1 cellular context compared by ENCODE assay signal in genomic region chr20:53296451-53297153, GRCh38.
TF ChIP-seq lines count a peak whose summit lies in the region.

No MANE protein-coding gene starts in this region.

TF ChIP-seq in HepG2, 621 proteins besides CTCF, POLR2A, EP300 and RAD21 (continued from another document):
- TF ChIP-seq, protein P1, sequence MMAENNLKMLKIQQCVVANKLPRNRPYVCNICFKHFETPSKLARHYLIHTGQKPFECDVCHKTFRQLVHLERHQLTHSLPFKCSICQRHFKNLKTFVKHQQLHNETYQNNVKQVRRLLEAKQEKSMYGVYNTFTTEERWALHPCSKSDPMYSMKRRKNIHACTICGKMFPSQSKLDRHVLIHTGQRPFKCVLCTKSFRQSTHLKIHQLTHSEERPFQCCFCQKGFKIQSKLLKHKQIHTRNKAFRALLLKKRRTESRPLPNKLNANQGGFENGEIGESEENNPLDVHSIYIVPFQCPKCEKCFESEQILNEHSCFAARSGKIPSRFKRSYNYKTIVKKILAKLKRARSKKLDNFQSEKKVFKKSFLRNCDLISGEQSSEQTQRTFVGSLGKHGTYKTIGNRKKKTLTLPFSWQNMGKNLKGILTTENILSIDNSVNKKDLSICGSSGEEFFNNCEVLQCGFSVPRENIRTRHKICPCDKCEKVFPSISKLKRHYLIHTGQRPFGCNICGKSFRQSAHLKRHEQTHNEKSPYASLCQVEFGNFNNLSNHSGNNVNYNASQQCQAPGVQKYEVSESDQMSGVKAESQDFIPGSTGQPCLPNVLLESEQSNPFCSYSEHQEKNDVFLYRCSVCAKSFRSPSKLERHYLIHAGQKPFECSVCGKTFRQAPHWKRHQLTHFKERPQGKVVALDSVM (CRISPR knock-in tag; IDR thresholded peaks at IDR 0.05) = no peak
- TF ChIP-seq, protein P2, sequence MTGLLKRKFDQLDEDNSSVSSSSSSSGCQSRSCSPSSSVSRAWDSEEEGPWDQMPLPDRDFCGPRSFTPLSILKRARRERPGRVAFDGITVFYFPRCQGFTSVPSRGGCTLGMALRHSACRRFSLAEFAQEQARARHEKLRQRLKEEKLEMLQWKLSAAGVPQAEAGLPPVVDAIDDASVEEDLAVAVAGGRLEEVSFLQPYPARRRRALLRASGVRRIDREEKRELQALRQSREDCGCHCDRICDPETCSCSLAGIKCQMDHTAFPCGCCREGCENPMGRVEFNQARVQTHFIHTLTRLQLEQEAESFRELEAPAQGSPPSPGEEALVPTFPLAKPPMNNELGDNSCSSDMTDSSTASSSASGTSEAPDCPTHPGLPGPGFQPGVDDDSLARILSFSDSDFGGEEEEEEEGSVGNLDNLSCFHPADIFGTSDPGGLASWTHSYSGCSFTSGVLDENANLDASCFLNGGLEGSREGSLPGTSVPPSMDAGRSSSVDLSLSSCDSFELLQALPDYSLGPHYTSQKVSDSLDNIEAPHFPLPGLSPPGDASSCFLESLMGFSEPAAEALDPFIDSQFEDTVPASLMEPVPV (CRISPR knock-in tag; IDR thresholded peaks at IDR 0.05) = no peak
- TF ChIP-seq ZBTB7A (CRISPR knock-in tag; IDR thresholded peaks at IDR 0.05) (no peak), MXI1 (IDR thresholded peaks at IDR 0.05; ENCODE audit: borderline replicate concordance, low read depth, low read length) (no peak), ZBTB38 (CRISPR knock-in tag; IDR thresholded peaks at IDR 0.05) (no peak), TBX2 (CRISPR knock-in tag; IDR thresholded peaks at IDR 0.05; ENCODE audit: borderline replicate concordance) (no peak), ZBTB21 (CRISPR knock-in tag; IDR thresholded peaks at IDR 0.05) (no peak), MEF2D (CRISPR knock-in tag; IDR thresholded peaks at IDR 0.05) (no peak), ZBTB8A (CRISPR knock-in tag; IDR thresholded peaks at IDR 0.05; ENCODE audit: borderline replicate concordance, low read depth) (no peak), MTA3 (CRISPR knock-in tag; IDR thresholded peaks at IDR 0.05) (no peak), ZSCAN21 (CRISPR knock-in tag; IDR thresholded peaks at IDR 0.05; ENCODE audit: borderline replicate concordance) (no peak), ZNF816 (CRISPR knock-in tag; IDR thresholded peaks at IDR 0.05; ENCODE audit: borderline replicate concordance) (no peak), FOSL2 (CRISPR knock-in tag; IDR thresholded peaks at IDR 0.05) (no peak)
